In the genomic region with DNA sequence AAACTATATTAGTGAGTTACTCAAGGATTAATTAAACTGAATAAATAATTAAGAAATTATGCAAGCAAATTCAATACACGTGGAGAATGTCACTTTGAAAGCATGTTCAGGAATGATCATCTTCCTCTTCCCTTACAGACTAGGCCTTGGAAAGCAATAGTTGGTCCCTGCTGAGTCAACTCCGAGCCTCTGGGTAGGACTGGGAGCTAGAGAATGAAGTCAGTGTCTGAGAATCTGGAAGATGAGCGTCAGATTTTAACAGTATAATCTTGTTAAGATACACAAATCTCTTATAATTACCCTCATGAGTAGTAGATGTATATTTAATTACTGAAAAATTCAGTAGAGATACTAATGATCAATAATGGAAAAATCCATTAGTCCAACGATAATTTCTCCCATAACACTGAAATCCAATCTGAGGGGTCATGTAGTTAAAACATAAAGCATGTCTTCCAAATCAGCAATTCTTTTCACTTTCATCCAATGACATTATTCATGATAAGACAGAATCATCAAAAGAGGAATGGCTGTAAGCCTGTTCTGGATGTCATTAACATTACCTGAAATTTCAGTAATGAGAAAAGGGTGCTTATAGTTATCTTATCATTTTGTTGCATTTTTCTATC, we compare ENCODE assay signal across 21 cellular contexts.
"Had no signal": no experiment of that assay in that cellular context is flagged by ENCODE, and none has a peak within 500 bp of the region (broad histone marks: within the 10 kb centered on the region; RNA-seq: fewer than 3 reads in every experiment).

No MANE protein-coding gene starts in this region.

- H3K4me3 Mint-ChIP-seq: activated naive CD4-positive, alpha-beta T cell treated with anti-CD3 and anti-CD28 coated beads, Interleukin-2, amount 50 U/mL, for 24 hours; dendritic cell treated with granulocyte-macrophage colony-stimulating factor and Interleukin-4, amounts not matched to agents 40 ng/mL and 50 ng/mL, for 4 days; natural killer cell treated with Interleukin-12 subunit alpha and Interleukin-12 subunit beta and Interleukin-15 and Interleukin-18, amount 100 ng/mL, for 72 hours; T-helper 2 cell treated with Interferon-gamma antibody and Interleukin-4, amounts not matched to agents 5 μg/mL and 100 μg/mL, for 36 hours had no signal

- DNase-seq: activated CD4-positive, alpha-beta T cell treated with anti-CD3 and anti-CD28 coated beads, Interleukin-2, amount 50 U/mL, for 1 hour; activated CD8-positive, alpha-beta memory T cell treated with anti-CD3 and anti-CD28 coated beads for 24 hours; activated gamma-delta T cell; effector memory CD4-positive, alpha-beta T cell; heart left ventricle; kidney glomerular epithelial cell; sigmoid colon; stimulated activated CD4-positive, alpha-beta T cell treated with anti-CD3 and anti-CD28 coated beads, Interleukin-12 subunit alpha, Interleukin-12 subunit beta, amount 100 ng/mL, for 4 hours; stimulated activated CD4-positive, alpha-beta T cell treated with anti-CD3 and anti-CD28 coated beads, Interleukin-1b, Interleukin-23, amount 100 ng/mL, for 48 hours; stimulated activated CD8-positive, alpha-beta memory T cell treated with anti-CD3 and anti-CD28 coated beads, Interleukin-4, amount 100 ng/mL, for 48 hours; stimulated activated naive CD4-positive, alpha-beta T cell; thyroid gland had no signal

- H3K9ac ChIP-seq: parathyroid adenoma had no signal

- ATAC-seq: gastroesophageal sphincter; heart left ventricle; natural killer cell treated with Interleukin-12 subunit alpha and Interleukin-12 subunit beta and Interleukin-15 and Interleukin-18, amount 100 ng/mL, for 72 hours had no signal

- H3K4me1 ChIP-seq: esophagus muscularis mucosa, gastroesophageal sphincter, heart left ventricle, parathyroid adenoma, thyroid gland had no signal

- H3K4me1 Mint-ChIP-seq: activated naive CD4-positive, alpha-beta T cell treated with anti-CD3 and anti-CD28 coated beads, Interleukin-2, amount 50 U/mL, for 24 hours had no signal

- H3K27ac ChIP-seq: esophagus muscularis mucosa, gastroesophageal sphincter, heart left ventricle, neutrophil, parathyroid adenoma, sigmoid colon, thyroid gland had no signal

- FAIRE-seq: endothelial cell of umbilical vein had no signal

- H3K27me3 Mint-ChIP-seq: dendritic cell treated with granulocyte-macrophage colony-stimulating factor and Interleukin-4, amounts not matched to agents 40 ng/mL and 50 ng/mL, for 4 days had no signal

- H3K79me2 ChIP-seq: parathyroid adenoma had no signal

- H3K9me3 Mint-ChIP-seq: activated naive CD4-positive, alpha-beta T cell treated with anti-CD3 and anti-CD28 coated beads, Interleukin-2, amount 50 U/mL, for 24 hours; dendritic cell treated with granulocyte-macrophage colony-stimulating factor and Interleukin-4, amounts not matched to agents 40 ng/mL and 50 ng/mL, for 4 days; natural killer cell treated with Interleukin-12 subunit alpha and Interleukin-12 subunit beta and Interleukin-15 and Interleukin-18, amount 100 ng/mL, for 72 hours; T-helper 2 cell treated with Interferon-gamma antibody and Interleukin-4, amounts not matched to agents 5 μg/mL and 100 μg/mL, for 36 hours had no signal

- H3K9me3 ChIP-seq: esophagus muscularis mucosa, gastroesophageal sphincter, heart left ventricle, neutrophil, sigmoid colon, thyroid gland had no signal

- H3K4me3 ChIP-seq: esophagus muscularis mucosa, gastroesophageal sphincter, heart left ventricle, sigmoid colon, thyroid gland had no signal

- H2AFZ ChIP-seq: parathyroid adenoma had no signal

- H3K27me3 ChIP-seq: esophagus muscularis mucosa, gastroesophageal sphincter, heart left ventricle, neutrophil, sigmoid colon, thyroid gland had no signal

- H3K36me3 Mint-ChIP-seq: activated naive CD4-positive, alpha-beta T cell treated with anti-CD3 and anti-CD28 coated beads, Interleukin-2, amount 50 U/mL, for 24 hours; natural killer cell treated with Interleukin-12 subunit alpha and Interleukin-12 subunit beta and Interleukin-15 and Interleukin-18, amount 100 ng/mL, for 72 hours had no signal

- H3K27ac Mint-ChIP-seq: activated naive CD4-positive, alpha-beta T cell treated with anti-CD3 and anti-CD28 coated beads, Interleukin-2, amount 50 U/mL, for 24 hours; dendritic cell treated with granulocyte-macrophage colony-stimulating factor and Interleukin-4, amounts not matched to agents 40 ng/mL and 50 ng/mL, for 4 days; natural killer cell treated with Interleukin-12 subunit alpha and Interleukin-12 subunit beta and Interleukin-15 and Interleukin-18, amount 100 ng/mL, for 72 hours; T-helper 2 cell treated with Interferon-gamma antibody and Interleukin-4, amounts not matched to agents 5 μg/mL and 100 μg/mL, for 36 hours had no signal

- H3K36me3 ChIP-seq: esophagus muscularis mucosa, gastroesophageal sphincter, heart left ventricle, neutrophil, sigmoid colon, thyroid gland had no signal
